In genomic region chr7:151250181-151251095, GRCh38 we compare ENCODE assay signal across 9 cellular contexts. TPM values are rescaled to one million over a fixed set of nuclear protein-coding genes. Genes with fewer than 3 reads are reported as not detected.
DNase-seq lines count a peak whose midpoint lies in the region; ATAC-seq and TF ChIP-seq lines count a peak whose summit lies in the region.
"Had no signal": no experiment of that assay in that cellular context is flagged by ENCODE, and none has a peak within 500 bp of the region (broad histone marks: within the 10 kb centered on the region; RNA-seq: fewer than 3 reads in every experiment).

No MANE protein-coding gene starts in this region.

- DNase-seq in cerebellar cortex (ENCODE audit: low spot score) (peak; percentile 8), naive B cell (no peak), testis (no peak), NCI-H2107 (lab: John Stamatoyannopoulos, UW) (no peak), NCI-H2171 treated with DMSO at 0.1 percent for 48 hours (lab: John Stamatoyannopoulos, UW) (no peak), omental fat pad (ENCODE audit: low spot score) (no peak)
- DNase-seq: activated effector memory CD4-positive, alpha-beta T cell treated with anti-CD3 and anti-CD28 coated beads, Interleukin-2, amount 50 U/mL, for 16 hours had no signal

- H3K36me3 Mint-ChIP-seq in IgD-negative memory B cell = peaks cover 2% of the 10 kb centered on the region
- H3K36me3 Mint-ChIP-seq in naive B cell = no peaks in the 10 kb centered on the region

- H3K27me3 ChIP-seq in testis = no peaks in the 10 kb centered on the region

- H3K27me3 Mint-ChIP-seq in IgD-negative memory B cell (peaks cover 50% of the 10 kb centered on the region), naive B cell (peaks cover 22 to 78% (median 70%) of the 10 kb centered on the region in 3 donors)

- no peak for TF ChIP-seq POLR2A in testis (IDR thresholded peaks at IDR 0.05)

- H3K27ac Mint-ChIP-seq in IgD-negative memory B cell (peak overlapping the region in 1 of 3 donors; percentile 13), naive B cell (peak overlapping the region in 3 of 6 donors; percentile 43 to 83 (median 60))

- ATAC-seq in naive B cell (ENCODE audit: low read depth in 2 of 2) (no peak), omental fat pad (ENCODE audit: low FRiP score) (no peak)

- H3K27ac ChIP-seq in testis = peak overlapping the region; percentile 85 to 89

- H3K9me3 Mint-ChIP-seq in IgD-negative memory B cell (no peaks in the 10 kb centered on the region), naive B cell (no peaks in the 10 kb centered on the region)

- intact Hi-C loops in testis (cut with DNase I; ENCODE audit: low total_unique reads) = no loop called here

- H3K9me3 ChIP-seq in testis = no peaks in the 10 kb centered on the region

- no peaks in the 10 kb centered on the region for H3K36me3 ChIP-seq in testis (ENCODE audit: low read depth, missing control alignments)

- peaks cover 65% of the 10 kb centered on the region for H3K4me1 ChIP-seq in testis

- peak overlapping the region; percentile 65 to 90 (median 72) for H3K4me3 Mint-ChIP-seq in IgD-negative memory B cell
- peak overlapping the region; percentile 69 to 88 (median 82) for H3K4me3 Mint-ChIP-seq in naive B cell

- TF ChIP-seq CTCF in testis (IDR thresholded peaks at IDR 0.05) = no peak
- TF ChIP-seq CTCF in omental fat pad (IDR thresholded peaks at IDR 0.05) = no peak

- H3K4me3 ChIP-seq in testis = no peak overlapping the region

- H3K4me1 Mint-ChIP-seq in IgD-negative memory B cell (peaks cover 9 to 18% (median 10%) of the 10 kb centered on the region in 3 donors), naive B cell (peaks cover 34 to 55% (median 50%) of the 10 kb centered on the region in 3 donors)

- 37 to 60% methylated on average over 6 of the region's 6 CpGs for WGBS in testis, 2 donors

RNA-seq across cellular contexts. Expression of gene SMARCD3, which starts 1.9 kb away (rescaled TPM):
- polyA plus RNA-seq in IgD-negative memory B cell = 1.1 TPM
- polyA plus RNA-seq in naive B cell (ENCODE audit: low read depth in 6 of 6) = 1 to 10 TPM in 1 of 6 donors, under 1 TPM in 3, not detected in 2; 0.35 to 3.1 (median 0.64) TPM
- 100 to 1,000 TPM in 1 of 2 donors, 10 to 100 TPM in 1; 94.0 to 122 TPM for total RNA-seq in testis
- polyA plus RNA-seq in testis (ENCODE audit: insufficient read depth, low read depth, low replicate concordance) = 55.1 TPM
- 10 to 100 TPM; 19.7 to 57.5 (median 31.2) TPM for total RNA-seq in omental fat pad

RNA-seq across cellular contexts. Expression of gene CHPF2, which starts 18.2 kb away (rescaled TPM):
- 25.4 TPM for polyA plus RNA-seq in IgD-negative memory B cell
- 10 to 100 TPM; 20.4 to 43.9 (median 25.2) TPM for polyA plus RNA-seq in naive B cell (ENCODE audit: low read depth in 6 of 6)
- total RNA-seq in testis = 10 to 100 TPM; 66.5 to 70.5 TPM
- polyA plus RNA-seq in testis (ENCODE audit: insufficient read depth, low read depth, low replicate concordance) = 22.6 TPM
- total RNA-seq in omental fat pad = 10 to 100 TPM; 22.3 to 44.9 (median 34.0) TPM

RNA-seq across cellular contexts. Expression of gene ABCF2, which starts 23.4 kb away (rescaled TPM):
- polyA plus RNA-seq in IgD-negative memory B cell (34.2 TPM), naive B cell (ENCODE audit: low read depth in 6 of 6) (10 to 100 TPM; 23.0 to 32.6 (median 25.4) TPM), testis (ENCODE audit: insufficient read depth, low read depth, low replicate concordance) (54.3 TPM)
- total RNA-seq in testis (10 to 100 TPM; 44.4 to 49.4 TPM), omental fat pad (10 to 100 TPM; 28.5 to 93.4 (median 44.7) TPM)

RNA-seq across cellular contexts. Expression of gene H2BK1, which starts 40.1 kb away (rescaled TPM):
- polyA plus RNA-seq in IgD-negative memory B cell (not detected), naive B cell (ENCODE audit: low read depth in 6 of 6) (not detected), testis (ENCODE audit: insufficient read depth, low read depth, low replicate concordance) (not detected)
- total RNA-seq in testis (not detected), omental fat pad (not detected)
- total RNA-seq: myocyte had no signal

Comparison
In these comparisons a context has a peak if more than half of its experiments do, and no peak if none do; other contexts are left out.
1. RNA of gene SMARCD3, which starts 1.9 kb away (polyA plus RNA-seq): 55.1 TPM in testis (single experiment); 1.1 TPM in IgD-negative memory B cell (single experiment) and 0.35 to 3.1 TPM in naive B cell; every median in the first group is over 10 times any median in the second.